ENCODE assay signal across 7 cellular contexts in the genomic region with DNA sequence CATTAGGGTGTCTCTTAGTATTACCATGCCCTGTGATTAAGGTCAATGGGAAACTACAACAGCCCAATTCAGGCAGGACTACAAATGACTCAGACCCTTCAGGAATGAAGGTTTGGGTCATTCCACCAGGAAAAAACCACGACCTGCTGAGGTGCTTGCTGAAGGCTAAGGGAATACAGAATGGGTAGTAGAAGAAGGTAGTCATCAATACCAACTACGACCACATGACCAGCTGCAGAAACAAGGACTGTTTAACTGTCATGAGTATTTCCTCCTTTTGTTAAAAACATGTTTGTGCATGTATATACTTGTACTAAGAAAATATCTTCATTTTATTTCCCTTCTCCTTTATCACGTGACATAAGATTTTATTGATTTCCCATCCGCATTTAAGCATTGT.
DNase-seq lines count a peak whose midpoint lies in the region; ATAC-seq and TF ChIP-seq lines count a peak whose summit lies in the region.
"Not testable (repeated sequence)": the region's sequence is repeated elsewhere in the genome, so short reads cannot be mapped to it uniquely, and the experiment has no call there.

No MANE protein-coding gene starts in this region.

- in situ Hi-C loops in mammary epithelial cell (cut with MboI; ENCODE audit: low sequenced_read_pairs in 2 of 2), result not testable (repeated sequence)

- H3K4me2 ChIP-seq in mammary epithelial cell (ENCODE audit: insufficient read depth, low read depth, low read length), result not testable (repeated sequence)

- dilution Hi-C loops in mammary epithelial cell (cut with HindIII; ENCODE audit: low sequenced_read_pairs), result not testable (repeated sequence)

- not testable (repeated sequence) for H3K4me1 ChIP-seq in CD4-positive, CD25-positive, alpha-beta regulatory T cell (ENCODE audit: control insufficient read depth, insufficient read depth, low read length, poor library complexity, severe bottlenecking); RWPE2 (ENCODE audit: insufficient read depth, poor library complexity, severe bottlenecking)
- peaks cover 19% of the 10 kb centered on the region for H3K4me1 ChIP-seq in mammary epithelial cell (ENCODE audit: insufficient read depth, low read length)

- WGBS in mammary epithelial cell (ENCODE audit: low coverage, missing lambda C conversion rate), result 38% methylated on average over 4 of the region's 4 CpGs

- H3K27me3 ChIP-seq in CD4-positive, CD25-positive, alpha-beta regulatory T cell (ENCODE audit: control insufficient read depth, insufficient read depth, low read length); RWPE2 (ENCODE audit: insufficient read depth, poor library complexity, severe bottlenecking); mammary epithelial cell (ENCODE audit: insufficient read depth, low read length): not testable (repeated sequence)

- H3K4me3 ChIP-seq in CD4-positive, CD25-positive, alpha-beta regulatory T cell (ENCODE audit: low read depth, low read length); RWPE2 (ENCODE audit: severe bottlenecking); mammary epithelial cell (replicated peaks in 1 of 3; ENCODE audit: insufficient read depth in 1 of 3, low read depth in 2 of 3, low read length in 3 of 3): not testable (repeated sequence)

- intact Hi-C loops in mammary epithelial cell (cut with micrococcal nuclease), result not testable (repeated sequence)

- not testable (repeated sequence) for ATAC-seq in CD4-positive, CD25-positive, alpha-beta regulatory T cell (ENCODE audit: low read depth in 2 of 2); RWPE2 (ENCODE audit: low read depth)

- not testable (repeated sequence) for H3K9ac ChIP-seq in mammary epithelial cell (ENCODE audit: insufficient read depth, low read length)

- CTCF ChIA-PET in mammary epithelial cell (lab: Charles Lee; ENCODE audit: low non-redundant PET), result not testable (repeated sequence)

- not testable (repeated sequence) for H3K79me2 ChIP-seq in mammary epithelial cell (ENCODE audit: insufficient read depth, low read length)

- H3K27ac ChIP-seq in CD4-positive, CD25-positive, alpha-beta regulatory T cell (ENCODE audit: insufficient read depth, low read length, poor library complexity, severe bottlenecking), result not testable (repeated sequence)
- peak overlapping the region; percentile 12 for H3K27ac ChIP-seq in RWPE2 (ENCODE audit: poor library complexity, severe bottlenecking)
- peak overlapping the region; percentile 30 for H3K27ac ChIP-seq in mammary epithelial cell (ENCODE audit: insufficient read depth, low read depth, low read length)
- peak overlapping the region; percentile 89 for H3K27ac ChIP-seq in epithelial cell of prostate

- BruUV-seq in mammary epithelial cell (replicated peaks; lab: Mats Ljungman, UMichigan), result not testable (repeated sequence)

- TF ChIP-seq CTCF in RWPE2 (IDR thresholded peaks at IDR 0.05; ENCODE audit: poor library complexity, severe bottlenecking); mammary epithelial cell (conservative IDR thresholded peaks at IDR 0.05 in 1 of 2, IDR thresholded peaks at IDR 0.05 in 1 of 2; ENCODE audit: extremely low read depth in 1 of 2, insufficient read depth in 1 of 2, low read depth in 1 of 2, low read length in 2 of 2): not testable (repeated sequence)

- H3K4me1 Mint-ChIP-seq in CD4-positive, CD25-positive, alpha-beta regulatory T cell, result not testable (repeated sequence)

- H4K20me1 ChIP-seq in mammary epithelial cell (ENCODE audit: insufficient read depth, low read length), result not testable (repeated sequence)

- peak in 1 of 3 donors; percentile 18 for DNase-seq in CD4-positive, CD25-positive, alpha-beta regulatory T cell
- DNase-seq in LHCN-M2 (ENCODE audit: low read depth), result peak; percentile 21
- not testable (repeated sequence) for DNase-seq in RWPE2 (ENCODE audit: low spot score)
- peak; percentile 91 for DNase-seq in mammary epithelial cell
- peak; percentile 60 for DNase-seq in epithelial cell of prostate (ENCODE audit: low read depth, low spot score)
- DNase-seq in kidney tubule cell (ENCODE audit: low spot score), result peak; percentile 80
- peak; percentile 72 for DNase-seq in renal cortical epithelial cell (ENCODE audit: low read depth)

- not testable (repeated sequence) for H3K9me3 ChIP-seq in CD4-positive, CD25-positive, alpha-beta regulatory T cell (ENCODE audit: control insufficient read depth in 2 of 2, low read length in 2 of 2); RWPE2 (ENCODE audit: severe bottlenecking); mammary epithelial cell (replicated peaks; ENCODE audit: insufficient read depth, low read length)

- peak overlapping the region in 2 of 3 donors; percentile 5 to 40 for H3K27ac Mint-ChIP-seq in CD4-positive, CD25-positive, alpha-beta regulatory T cell

- not testable (repeated sequence) for H3K36me3 Mint-ChIP-seq in CD4-positive, CD25-positive, alpha-beta regulatory T cell

- not testable (repeated sequence) for H3K36me3 ChIP-seq in CD4-positive, CD25-positive, alpha-beta regulatory T cell (ENCODE audit: control insufficient read depth, insufficient read depth, low read length); RWPE2 (ENCODE audit: low read depth); mammary epithelial cell (ENCODE audit: insufficient read depth, low read length)

- H3K9me3 Mint-ChIP-seq in CD4-positive, CD25-positive, alpha-beta regulatory T cell, result not testable (repeated sequence)

- not testable (repeated sequence) for H3K27me3 Mint-ChIP-seq in CD4-positive, CD25-positive, alpha-beta regulatory T cell

- not testable (repeated sequence) for H3K4me3 Mint-ChIP-seq in CD4-positive, CD25-positive, alpha-beta regulatory T cell

- peak overlapping the region; percentile 30 for H2AFZ ChIP-seq in mammary epithelial cell (ENCODE audit: low read depth, low read length)
